ENCODE assay signal across 1 cellular context in genomic region chr20:58890454-58891075, GRCh38.
TF ChIP-seq lines count a peak whose summit lies in the region.

No MANE protein-coding gene starts in this region.

TF ChIP-seq in H1, 55 proteins besides CTCF, POLR2A, EP300 and RAD21 (continued from another document):
- 0 out of 2 replicates have a peak, but pooled peaks have one; percentile 2 for TF ChIP-seq BACH1 (IDR thresholded peaks at IDR 0.05; ENCODE audit: low read length)
- no peak for TF ChIP-seq SUZ12 (IDR thresholded peaks at IDR 0.05; ENCODE audit: low read length)
- TF ChIP-seq CREB1 (IDR thresholded peaks at IDR 0.05), result peak; percentile 34; the same call in 1 of the 2 replicates
- TF ChIP-seq SIN3A (conservative IDR thresholded peaks at IDR 0.05 in 1 of 2, IDR thresholded peaks at IDR 0.05 in 1 of 2; ENCODE audit: low read depth in 1 of 2, low read length in 2 of 2), result 0 out of 4 replicates have a peak, but pooled peaks of 1 of the 2 experiments have one; percentile 5
- no peak for TF ChIP-seq CHD2 (IDR thresholded peaks at IDR 0.05; ENCODE audit: low read length)
- TF ChIP-seq HDAC2 (IDR thresholded peaks at IDR 0.05; ENCODE audit: borderline replicate concordance in 1 of 2, low read depth in 2 of 2, low read length in 2 of 2), result 0 out of 4 replicates have a peak, but pooled peaks of 1 of the 2 experiments have one; percentile 10
- peak; percentile 16; the same call in 1 of the 2 replicates for TF ChIP-seq TAF1 (IDR thresholded peaks at IDR 0.05; ENCODE audit: low read depth, low read length)
- TF ChIP-seq MAX (IDR thresholded peaks at IDR 0.05), result peak; percentile 37
- 0 out of 2 replicates have a peak, but pooled peaks have one; percentile 48 for TF ChIP-seq E2F6 (IDR thresholded peaks at IDR 0.05)
- no peak for TF ChIP-seq SIX5 (IDR thresholded peaks at IDR 0.05; ENCODE audit: low read depth, low read length)
